In the genomic region with DNA sequence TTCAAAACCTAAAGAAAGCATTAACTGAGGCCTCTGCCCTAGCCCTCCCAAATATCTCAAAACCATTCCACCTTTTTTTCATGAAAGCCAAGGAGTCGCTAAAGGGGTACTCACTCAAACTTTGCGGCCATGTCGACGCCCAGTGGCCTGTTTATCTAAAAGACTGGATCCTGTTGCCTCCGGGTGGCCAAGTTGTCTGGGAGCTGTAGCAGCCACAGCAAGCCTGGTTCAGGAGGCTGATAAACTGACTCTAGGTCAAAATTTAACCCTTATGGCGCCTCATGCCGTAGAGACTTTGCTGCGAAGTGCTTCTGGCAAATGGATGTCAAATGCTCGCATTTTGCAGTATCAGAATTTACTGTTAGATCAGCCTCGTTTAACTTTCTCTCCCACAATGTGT, we compare ENCODE assay signal across 21 cellular contexts. TPM values are rescaled to one million over a fixed set of nuclear protein-coding genes. Genes with fewer than 3 reads are reported as not detected.
DNase-seq lines count a peak whose midpoint lies in the region; ATAC-seq, FAIRE-seq and TF ChIP-seq lines count a peak whose summit lies in the region.
"Had no signal": no experiment of that assay in that cellular context is flagged by ENCODE, and none has a peak within 500 bp of the region (broad histone marks: within the 10 kb centered on the region; RNA-seq: fewer than 3 reads in every experiment).

No MANE protein-coding gene starts in this region.

- H3K27ac ChIP-seq in K562 (ENCODE audit: extremely low read depth, low read depth, low read length), result peak overlapping the region; percentile 86
- no peak overlapping the region for H3K27ac ChIP-seq in esophagus muscularis mucosa (replicated peaks in 1 of 4)
- no peak overlapping the region for H3K27ac ChIP-seq in spleen
- no peak overlapping the region for H3K27ac ChIP-seq in SJCRH30
- H3K27ac ChIP-seq: 22Rv1, A549, C4-2B, GM23248, HL-60 had no signal

- peak overlapping the region; percentile 47 for H3K27ac Mint-ChIP-seq in activated CD4-positive, alpha-beta T cell treated with anti-CD3 and anti-CD28 coated beads, Interleukin-2, amount 10 ng/mL, durations not matched to agents 7 days and 5 days
- H3K27ac Mint-ChIP-seq: CD4-positive, alpha-beta T cell had no signal

- no TSS peak for BruUV-seq in K562 (replicated peaks; lab: Mats Ljungman, UMichigan)

- H3K27me3 ChIP-seq in K562 (ENCODE audit: control insufficient read depth in 2 of 2, insufficient read depth in 2 of 2, low read length in 2 of 2), result no peaks in the 10 kb centered on the region
- no peaks in the 10 kb centered on the region for H3K27me3 ChIP-seq in esophagus muscularis mucosa
- no peaks in the 10 kb centered on the region for H3K27me3 ChIP-seq in spleen (replicated peaks in 1 of 7)
- H3K27me3 ChIP-seq in SJCRH30, result no peaks in the 10 kb centered on the region

- peak overlapping the region; percentile 93 for H3K4me2 ChIP-seq in K562 (ENCODE audit: insufficient read depth, low read length)
- H3K4me2 ChIP-seq: A549 had no signal

- WGBS in K562 (ENCODE audit: insufficient coverage, low coverage, missing lambda C conversion rate), result 1% methylated on average over 10 of the region's 10 CpGs
- WGBS in esophagus muscularis mucosa, result 93% methylated on average over 10 of the region's 10 CpGs
- 81 to 93% (median 87%) methylated on average over 10 of the region's 10 CpGs for WGBS in spleen, 5 donors

- peaks cover 98% of the 10 kb centered on the region for H3K79me2 ChIP-seq in K562 (ENCODE audit: control insufficient read depth, insufficient read depth, low read length)

- no peak overlapping the region for H3K4me3 Mint-ChIP-seq in activated CD4-positive, alpha-beta T cell treated with anti-CD3 and anti-CD28 coated beads, Interleukin-2, amount 10 ng/mL, durations not matched to agents 7 days and 5 days
- H3K4me3 Mint-ChIP-seq: CD4-positive, alpha-beta T cell had no signal

- in situ Hi-C loops in K562 (cut with MboI), result no loop called here

- FAIRE-seq in K562 (lab: Jason Lieb, UNC), result peak; percentile 23
- FAIRE-seq: A549, H54 had no signal

- peak overlapping the region; percentile 63 for H3K4me3 ChIP-seq in K562
- H3K4me3 ChIP-seq in esophagus muscularis mucosa, result no peak overlapping the region
- no peak overlapping the region for H3K4me3 ChIP-seq in spleen
- H3K4me3 ChIP-seq in SJCRH30, result no peak overlapping the region
- H3K4me3 ChIP-seq: A549, GM23248 had no signal

- H4K20me1 ChIP-seq in K562 (replicated peaks; ENCODE audit: control insufficient read depth, insufficient read depth, low read length), result no peaks in the 10 kb centered on the region

- no peaks in the 10 kb centered on the region for H3K9me3 Mint-ChIP-seq in activated CD4-positive, alpha-beta T cell treated with anti-CD3 and anti-CD28 coated beads, Interleukin-2, amount 10 ng/mL, durations not matched to agents 7 days and 5 days
- H3K9me3 Mint-ChIP-seq: CD4-positive, alpha-beta T cell had no signal

- peaks cover 5% of the 10 kb centered on the region for H3K4me1 Mint-ChIP-seq in activated CD4-positive, alpha-beta T cell treated with anti-CD3 and anti-CD28 coated beads, Interleukin-2, amount 10 ng/mL, durations not matched to agents 7 days and 5 days

- peak overlapping the region; percentile 87 to 91; a peak in 3 of 4 replicates for H3K9ac ChIP-seq in K562 (ENCODE audit: insufficient read depth in 1 of 2, low read depth in 2 of 2, low read length in 2 of 2)
- H3K9ac ChIP-seq: GM23248 had no signal

- TF ChIP-seq CTCF in K562 (IDR thresholded peaks at IDR 0.05 in 2 of 3, conservative IDR thresholded peaks at IDR 0.05 in 1 of 3; ENCODE audit: insufficient read depth in 2 of 3, low read depth in 1 of 3, low read length in 3 of 3) (no peak), esophagus muscularis mucosa (IDR thresholded peaks at IDR 0.05) (no peak), spleen (IDR thresholded peaks at IDR 0.05 in 8 of 11, conservative IDR thresholded peaks at IDR 0.05 in 3 of 11) (no peak)

- no peaks in the 10 kb centered on the region for H3K9me1 ChIP-seq in K562 (ENCODE audit: control insufficient read depth, insufficient read depth, low read length)

- H3K9me3 ChIP-seq in K562 (replicated peaks; ENCODE audit: control insufficient read depth, insufficient read depth, low read depth, low read length) (no peaks in the 10 kb centered on the region), esophagus muscularis mucosa (no peaks in the 10 kb centered on the region), spleen (no peaks in the 10 kb centered on the region), SJCRH30 (replicated peaks) (no peaks in the 10 kb centered on the region)
- H3K9me3 ChIP-seq: A549 had no signal

- H3K36me3 Mint-ChIP-seq in activated CD4-positive, alpha-beta T cell treated with anti-CD3 and anti-CD28 coated beads, Interleukin-2, amount 10 ng/mL, durations not matched to agents 7 days and 5 days (ENCODE audit: low read depth), result no peaks in the 10 kb centered on the region

- TF ChIP-seq POLR2A in K562 (conservative IDR thresholded peaks at IDR 0.05), result no peak
- no peak for TF ChIP-seq POLR2A in esophagus muscularis mucosa (IDR thresholded peaks at IDR 0.05; ENCODE audit: low read depth)
- TF ChIP-seq POLR2A in spleen (IDR thresholded peaks at IDR 0.05), result no peak

- POLR2A ChIA-PET in activated CD4-positive, alpha-beta T cell treated with anti-CD3 and anti-CD28 coated beads, Interleukin-2, amount 10 ng/mL, durations not matched to agents 7 days and 5 days (lab: Charles Lee), result no interaction called here
- POLR2A ChIA-PET in K562 (lab: Yijun Ruan, JAX), result interaction anchor here (0.6 to 2.2 kb wide), 2 partner anchors 37 to 39 kb away, joined by 3 to 6 read pairs; no protein-coding TSS in a partner anchor

- H3K36me3 ChIP-seq in K562 (ENCODE audit: control insufficient read depth, insufficient read depth, low read length) (peaks cover 58% of the 10 kb centered on the region), esophagus muscularis mucosa (no peaks in the 10 kb centered on the region), spleen (no peaks in the 10 kb centered on the region), SJCRH30 (no peaks in the 10 kb centered on the region)

- peak; percentile 9 for ATAC-seq in K562

- peaks cover 3 to 11% of the 10 kb centered on the region in 2 experiments; a peak in 3 of 5 replicates for H3K4me1 ChIP-seq in K562 (replicated peaks in 1 of 2; ENCODE audit: control insufficient read depth in 2 of 2, insufficient read depth in 2 of 2, low read length in 2 of 2)
- H3K4me1 ChIP-seq in esophagus muscularis mucosa, result no peaks in the 10 kb centered on the region
- H3K4me1 ChIP-seq in spleen, result peaks cover 0 to 6% (median 0%) of the 10 kb centered on the region in 6 donors
- H3K4me1 ChIP-seq in SJCRH30, result peaks cover 3% of the 10 kb centered on the region
- H3K4me1 ChIP-seq: A549 had no signal

- TF ChIP-seq EP300 in K562 (IDR thresholded peaks at IDR 0.05; ENCODE audit: low read length), result no peak
- TF ChIP-seq EP300 in esophagus muscularis mucosa (IDR thresholded peaks at IDR 0.05), result no peak

- CTCF ChIA-PET in activated CD4-positive, alpha-beta T cell treated with anti-CD3 and anti-CD28 coated beads, Interleukin-2, amount 10 ng/mL, durations not matched to agents 7 days and 5 days (lab: Charles Lee), result no interaction called here
- CTCF ChIA-PET in K562 (lab: Yijun Ruan, JAX; ENCODE audit: low intra/inter-chr PET ratio), result interaction anchor here (2.8 kb wide), 1 partner anchor 64 kb away, joined by 9 read pairs; the partner anchor contains the start of gene PCNP

- H2AFZ ChIP-seq in K562 (ENCODE audit: low read depth, low read length), result peak overlapping the region; percentile 38; the same call in 1 of the 2 replicates
- H2AFZ ChIP-seq: GM23248 had no signal

- no peak for TF ChIP-seq RAD21 in K562 (CRISPR knock-in tag; conservative IDR thresholded peaks at IDR 0.05 in 1 of 2, IDR thresholded peaks at IDR 0.05 in 1 of 2)

- no peaks in the 10 kb centered on the region for H3K27me3 Mint-ChIP-seq in activated CD4-positive, alpha-beta T cell treated with anti-CD3 and anti-CD28 coated beads, Interleukin-2, amount 10 ng/mL, durations not matched to agents 7 days and 5 days
- H3K27me3 Mint-ChIP-seq: CD4-positive, alpha-beta T cell had no signal

- intact Hi-C loops in K562 (cut with micrococcal nuclease) (loop anchor here (5.0 to 10.0 kb wide), 2 partner anchors 125 to 263 kb away; partner anchors contain the start of gene SENP7), esophagus muscularis mucosa (cut with DNase I) (no loop called here), spleen (cut with DNase I; ENCODE audit: low total_unique reads) (loop anchor here (10.0 kb wide), 1 partner anchor 53 kb away; no protein-coding TSS in a partner anchor)

- no peak for DNase-seq in activated CD4-positive, alpha-beta T cell treated with anti-CD3 and anti-CD28 coated beads, Interleukin-2, amount 10 ng/mL, durations not matched to agents 7 days and 5 days
- DNase-seq in activated CD4-positive, alpha-beta T cell treated with anti-CD3 and anti-CD28 coated beads, Interleukin-2, amount 50 U/mL, for 4 hours, result no peak
- DNase-seq in K562 (ENCODE audit: extremely low read depth in 1 of 4, low spot score in 3 of 4) (peak in 1 of 4 experiments; percentile 74), esophagus muscularis mucosa (ENCODE audit: extremely low spot score) (peak; percentile 78), spleen (peak; percentile 27), SJCRH30 (no peak), kidney tubule cell (ENCODE audit: low spot score) (no peak), COR-L47 (lab: John Stamatoyannopoulos, UW) (no peak)
- DNase-seq: AML-193; Calu3; CD4-positive, alpha-beta T cell; DMS79 treated with DMSO at 0.1 percent for 48 hours; GF-D8; GM23248; HCEC 1CT; IMR-90 had no signal

RNA-seq across cellular contexts. Expression of gene ZBTB11, which starts 39.5 kb away (rescaled TPM):
- 10 to 100 TPM; 30.5 to 34.0 TPM for total RNA-seq in activated CD4-positive, alpha-beta T cell treated with anti-CD3 and anti-CD28 coated beads, Interleukin-2, amount 10 ng/mL, durations not matched to agents 7 days and 5 days
- 32.5 and 111 TPM in 2 replicates for total RNA-seq in K562 (2011; cell fraction: chromatin; rRNA removed; ENCODE audit: low replicate concordance)
- 22.2 and 32.0 TPM in 2 replicates for total RNA-seq in K562 (2011; cell fraction: nucleolus; rRNA removed)
- total RNA-seq in K562 (2011; cell fraction: nucleoplasm; rRNA removed), result 39.2 and 53.8 TPM in 2 replicates
- 23.7 and 23.8 TPM in 2 replicates for total RNA-seq in K562 (2014; rRNA removed)
- total RNA-seq in K562 (2014; rRNA removed; fragmentation: Illumina TruSeq; extraction: Trizol), result 26.2 and 28.2 TPM in 2 replicates
- total RNA-seq in K562 (2015; rRNA removed; fragmentation: Illumina TruSeq; extraction: Trizol), result 25.1 and 26.3 TPM in 2 replicates
- 21.4 and 21.5 TPM in 2 replicates for total RNA-seq in K562 (2021)
- 25.3 and 31.9 TPM in 2 replicates for polyA plus RNA-seq in K562 (2011; rRNA removed)
- polyA plus RNA-seq in K562 (2011; cell fraction: cytosol; rRNA removed), result 6.1 and 8.5 TPM in 2 replicates
- polyA plus RNA-seq in K562 (2011; cell fraction: nucleus; rRNA removed), result 17.0 and 18.8 TPM in 2 replicates
- polyA plus RNA-seq in K562 (2012), result 12.9 and 13.6 TPM in 2 replicates
- polyA plus RNA-seq in K562 (2014; fragmentation: Illumina TruSeq; extraction: Trizol), result 18.8 and 20.9 TPM in 2 replicates
- 1 to 10 TPM; 6.2 to 7.2 TPM for polyA plus RNA-seq in K562 (2014; fragmentation: Nextera tagmentation; extraction: Ambion mirVana)
- polyA plus RNA-seq in K562 (2014; rRNA removed), result 15.7 and 16.2 TPM in 2 replicates
- polyA minus RNA-seq in K562 (2011; rRNA and poly(A)+ RNA removed), result 56.1 and 62.4 TPM in 2 replicates
- polyA minus RNA-seq in K562 (2011; cell fraction: cytosol; rRNA and poly(A)+ RNA removed), result 23.7 and 26.0 TPM in 2 replicates
- 26.4 and 30.4 TPM in 2 replicates for polyA minus RNA-seq in K562 (2011; cell fraction: nucleus; rRNA and poly(A)+ RNA removed)
- 10 to 100 TPM; 15.3 to 20.8 (median 16.9) TPM for total RNA-seq in esophagus muscularis mucosa
- 10 to 100 TPM; 23.2 to 43.7 (median 26.3) TPM for total RNA-seq in spleen
- polyA plus RNA-seq in spleen, result 1 to 10 TPM; 7.5 to 10.0 (median 9.0) TPM
- total RNA-seq in SJCRH30 (2014; rRNA removed; shearing (Covaris generic)), result 28.6 and 31.3 TPM in 2 replicates

RNA-seq across cellular contexts. Expression of gene RPL24, which starts 49.1 kb away (rescaled TPM):
- 1,000 to 10,000 TPM; 1,026 to 1,105 TPM for total RNA-seq in activated CD4-positive, alpha-beta T cell treated with anti-CD3 and anti-CD28 coated beads, Interleukin-2, amount 10 ng/mL, durations not matched to agents 7 days and 5 days
- 302 and 379 TPM in 2 replicates for total RNA-seq in K562 (2011; cell fraction: chromatin; rRNA removed; ENCODE audit: low replicate concordance)
- 502 and 519 TPM in 2 replicates for total RNA-seq in K562 (2011; cell fraction: nucleolus; rRNA removed)
- total RNA-seq in K562 (2011; cell fraction: nucleoplasm; rRNA removed), result 556 and 741 TPM in 2 replicates
- total RNA-seq in K562 (2014; rRNA removed), result 2,157 and 4,237 TPM in 2 replicates
- 1,726 and 1,992 TPM in 2 replicates for total RNA-seq in K562 (2014; rRNA removed; fragmentation: Illumina TruSeq; extraction: Trizol)
- total RNA-seq in K562 (2015; rRNA removed; fragmentation: Illumina TruSeq; extraction: Trizol), result 1,831 and 1,892 TPM in 2 replicates
- total RNA-seq in K562 (2021), result 1,401 and 1,590 TPM in 2 replicates
- polyA plus RNA-seq in K562 (2011; rRNA removed), result 1,776 and 1,804 TPM in 2 replicates
- polyA plus RNA-seq in K562 (2011; cell fraction: cytosol; rRNA removed), result 424 and 746 TPM in 2 replicates
- 459 and 780 TPM in 2 replicates for polyA plus RNA-seq in K562 (2011; cell fraction: nucleus; rRNA removed)
- 1,572 and 2,137 TPM in 2 replicates for polyA plus RNA-seq in K562 (2012)
- polyA plus RNA-seq in K562 (2014; fragmentation: Illumina TruSeq; extraction: Trizol), result 2,147 and 2,288 TPM in 2 replicates
- 1,000 to 10,000 TPM; 1,189 to 1,198 TPM for polyA plus RNA-seq in K562 (2014; fragmentation: Nextera tagmentation; extraction: Ambion mirVana)
- 4,750 and 5,417 TPM in 2 replicates for polyA plus RNA-seq in K562 (2014; rRNA removed)
- 621 and 719 TPM in 2 replicates for polyA minus RNA-seq in K562 (2011; rRNA and poly(A)+ RNA removed)
- 317 and 358 TPM in 2 replicates for polyA minus RNA-seq in K562 (2011; cell fraction: cytosol; rRNA and poly(A)+ RNA removed)
- polyA minus RNA-seq in K562 (2011; cell fraction: nucleus; rRNA and poly(A)+ RNA removed), result 175 and 332 TPM in 2 replicates
- total RNA-seq in esophagus muscularis mucosa, result 1,000 to 10,000 TPM; 1,560 to 1,805 (median 1,727) TPM
- 100 to 1,000 TPM; 652 to 978 (median 810) TPM for total RNA-seq in spleen
- 1,000 to 10,000 TPM; 2,892 to 4,324 (median 3,948) TPM for polyA plus RNA-seq in spleen
- total RNA-seq in SJCRH30 (2014; rRNA removed; shearing (Covaris generic)), result 5,296 and 6,510 TPM in 2 replicates

Comparison
In these comparisons a context has a peak if more than half of its experiments do, and no peak if none do; other contexts are left out.
1. DNase-seq: peak in esophagus muscularis mucosa (single experiment) and spleen (single experiment); none in activated CD4-positive, alpha-beta T cell treated with anti-CD3 and anti-CD28 coated beads, Interleukin-2, amount 10 ng/mL, durations not matched to agents 7 days and 5 days (single experiment), activated CD4-positive, alpha-beta T cell treated with anti-CD3 and anti-CD28 coated beads, Interleukin-2, amount 50 U/mL, for 4 hours (0 of 2), SJCRH30 (0 of 2), kidney tubule cell (single experiment) and COR-L47 (single experiment).